ENCODE assay signal across 1 cellular context in genomic region chr2:170817247-170817998, GRCh38.
TF ChIP-seq lines count a peak whose summit lies in the region.

No MANE protein-coding gene starts in this region.

TF ChIP-seq in HepG2, 621 proteins besides CTCF, POLR2A, EP300 and RAD21 (continued from another document and continues in another):
- no peak for TF ChIP-seq ZBTB40 (IDR thresholded peaks at IDR 0.05)
- no peak for TF ChIP-seq ZBTB40 (CRISPR knock-in tag; IDR thresholded peaks at IDR 0.05)
- no peak for TF ChIP-seq ZXDC (CRISPR knock-in tag; IDR thresholded peaks at IDR 0.05)
- TF ChIP-seq ZNF777 (CRISPR knock-in tag; IDR thresholded peaks at IDR 0.05) = peak; percentile 53; the same call in 1 of the 2 replicates
- TF ChIP-seq ATF1 (CRISPR knock-in tag; IDR thresholded peaks at IDR 0.05) = no peak
- no peak for TF ChIP-seq SETDB1 (CRISPR knock-in tag; IDR thresholded peaks at IDR 0.05; ENCODE audit: borderline replicate concordance)
- TF ChIP-seq CC2D1A (CRISPR knock-in tag; IDR thresholded peaks at IDR 0.05) = no peak
- TF ChIP-seq FOXK2 (IDR thresholded peaks at IDR 0.05) = no peak
- TF ChIP-seq HNRNPH1 (optimal IDR thresholded peaks at IDR 0.05; ENCODE audit: low read depth, low read length) = no peak
- TF ChIP-seq NFE2L1 (CRISPR knock-in tag; IDR thresholded peaks at IDR 0.05; ENCODE audit: borderline replicate concordance) = peak; percentile 53; the same call in 1 of the 2 replicates
- TF ChIP-seq ZNF20 (CRISPR knock-in tag; IDR thresholded peaks at IDR 0.05) = no peak
- TF ChIP-seq PCBP1 (IDR thresholded peaks at IDR 0.05; ENCODE audit: borderline replicate concordance, low read depth, low read length) = 0 out of 2 replicates have a peak, but pooled peaks have one; percentile 10
- TF ChIP-seq SRSF1 (optimal IDR thresholded peaks at IDR 0.05; ENCODE audit: low read depth, low read length) = no peak
- TF ChIP-seq GPN1 (CRISPR knock-in tag; IDR thresholded peaks at IDR 0.05; ENCODE audit: borderline replicate concordance) = no peak
- TF ChIP-seq ZBTB33 (CRISPR knock-in tag; IDR thresholded peaks at IDR 0.05) = no peak
- TF ChIP-seq ATF5 (CRISPR knock-in tag; IDR thresholded peaks at IDR 0.05; ENCODE audit: low read depth) = no peak
- no peak for TF ChIP-seq TGIF2 (CRISPR knock-in tag; IDR thresholded peaks at IDR 0.05)
- TF ChIP-seq HDAC6 (IDR thresholded peaks at IDR 0.05; ENCODE audit: low read depth, low read length) = no peak
- no peak for TF ChIP-seq KDM4B (CRISPR knock-in tag; IDR thresholded peaks at IDR 0.05)
- TF ChIP-seq ZNF879 (CRISPR knock-in tag; IDR thresholded peaks at IDR 0.05) = no peak
- TF ChIP-seq PAF1 (CRISPR knock-in tag; IDR thresholded peaks at IDR 0.05) = no peak
- peak; percentile 46; the same call in 1 of the 2 replicates for TF ChIP-seq ZNF687 (CRISPR knock-in tag; IDR thresholded peaks at IDR 0.05)
- TF ChIP-seq ZSCAN12 (CRISPR knock-in tag; IDR thresholded peaks at IDR 0.05) = no peak
- no peak for TF ChIP-seq ZNF543 (CRISPR knock-in tag; IDR thresholded peaks at IDR 0.05)
- no peak for TF ChIP-seq TOPORS (CRISPR knock-in tag; IDR thresholded peaks at IDR 0.05)
- TF ChIP-seq HDAC1 (CRISPR knock-in tag; IDR thresholded peaks at IDR 0.05) = 0 out of 2 replicates have a peak, but pooled peaks have one; percentile 9
- TF ChIP-seq BORCS8-MEF2B (CRISPR knock-in tag; IDR thresholded peaks at IDR 0.05) = no peak
- no peak for TF ChIP-seq MEF2D (CRISPR knock-in tag; IDR thresholded peaks at IDR 0.05)
- no peak for TF ChIP-seq SOX13 (IDR thresholded peaks at IDR 0.05)
- TF ChIP-seq SOX13 (CRISPR knock-in tag; conservative IDR thresholded peaks at IDR 0.05 in 1 of 2, IDR thresholded peaks at IDR 0.05 in 1 of 2) = no peak
- no peak for TF ChIP-seq SNRNP70 (IDR thresholded peaks at IDR 0.05; ENCODE audit: low read depth, low read length)
- no peak for TF ChIP-seq ZNF484 (CRISPR knock-in tag; IDR thresholded peaks at IDR 0.05; ENCODE audit: borderline replicate concordance, low read depth)
- TF ChIP-seq ZNF256 (CRISPR knock-in tag; conservative IDR thresholded peaks at IDR 0.05) = no peak
- no peak for TF ChIP-seq PAWR (CRISPR knock-in tag; IDR thresholded peaks at IDR 0.05; ENCODE audit: borderline replicate concordance)
- TF ChIP-seq ZBTB39 (CRISPR knock-in tag; IDR thresholded peaks at IDR 0.05) = no peak
- TF ChIP-seq ZNF333 (CRISPR knock-in tag; IDR thresholded peaks at IDR 0.05; ENCODE audit: borderline replicate concordance) = no peak
- peak; percentile 54; the same call in 1 of the 2 replicates for TF ChIP-seq ZFP91 (CRISPR knock-in tag; IDR thresholded peaks at IDR 0.05; ENCODE audit: borderline replicate concordance)
- peak; percentile 96 for TF ChIP-seq EZH2 (conservative IDR thresholded peaks at IDR 0.05; ENCODE audit: low read depth, low read length)
- TF ChIP-seq ZNF883 (CRISPR knock-in tag; IDR thresholded peaks at IDR 0.05; ENCODE audit: not compliant biosample characterization) = no peak
- TF ChIP-seq KLF15 (CRISPR knock-in tag; IDR thresholded peaks at IDR 0.05; ENCODE audit: borderline replicate concordance) = no peak
- TF ChIP-seq ZNF652 (CRISPR knock-in tag; IDR thresholded peaks at IDR 0.05; ENCODE audit: borderline replicate concordance, low read depth) = no peak
- TF ChIP-seq ZNF224 (CRISPR knock-in tag; IDR thresholded peaks at IDR 0.05) = 0 out of 2 replicates have a peak, but pooled peaks have one; percentile 31
